ENCODE assay signal across 7 cellular contexts in the genomic region with DNA sequence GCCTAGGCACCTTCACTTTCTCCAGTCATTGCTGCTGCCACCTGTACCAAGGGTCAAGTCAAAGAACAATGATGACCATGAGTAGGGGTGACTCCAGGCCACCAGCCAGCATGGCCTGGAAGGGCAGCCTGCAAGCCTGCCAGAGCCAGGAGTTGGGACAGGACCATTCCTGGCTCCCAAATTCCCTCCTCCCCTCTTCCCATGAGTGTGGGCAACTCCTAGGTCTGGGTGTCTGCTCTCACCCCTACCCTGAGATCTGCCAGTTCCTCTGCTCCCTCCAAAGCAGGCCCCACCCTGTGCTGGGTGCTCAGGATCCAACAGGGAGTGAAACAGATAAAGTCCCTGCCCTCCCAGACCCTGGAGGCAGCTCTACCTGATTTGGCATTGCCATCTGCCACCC.
"Had no signal": no experiment of that assay in that cellular context is flagged by ENCODE, and none has a peak within 500 bp of the region (broad histone marks: within the 10 kb centered on the region; RNA-seq: fewer than 3 reads in every experiment).

No MANE protein-coding gene starts in this region.

- H2AFZ ChIP-seq: GM23338 had no signal

- H3K27ac ChIP-seq: HL-60 had no signal

- H3K4me2 ChIP-seq: GM23338 had no signal

- H3K4me3 Mint-ChIP-seq: GM23338, H9, HFFc6 had no signal

- ATAC-seq: GM23338, K562 had no signal

- H3K27ac Mint-ChIP-seq: GM23338, H9, HFFc6 had no signal

- H3K4me3 ChIP-seq: GM23338, K562 had no signal

- H3K9me3 Mint-ChIP-seq: GM23338, H9, HFFc6 had no signal

- DNase-seq: H9, HCEC 1CT, HFFc6, IMR-90 had no signal
